In the genomic region with DNA sequence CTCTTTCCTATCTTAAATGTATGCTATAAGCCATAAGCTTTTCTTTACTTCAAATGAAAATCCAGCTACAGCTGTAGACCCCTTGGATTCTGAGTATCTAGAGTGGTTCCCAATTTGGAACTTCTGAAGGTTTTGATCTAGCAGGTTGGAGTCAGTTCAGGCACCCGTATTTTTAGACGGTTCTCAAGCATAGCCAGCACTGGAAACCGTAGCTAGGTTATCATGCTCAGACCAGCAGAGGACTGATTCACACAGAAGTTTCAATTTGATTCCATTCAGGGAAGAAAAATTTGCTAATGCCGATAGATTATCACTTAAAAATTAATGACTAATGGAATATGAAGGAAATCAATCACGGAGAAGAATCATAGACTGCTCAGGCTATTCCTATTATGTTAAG, we compare ENCODE assay signal across 16 cellular contexts. TPM values are rescaled to one million over a fixed set of nuclear protein-coding genes. Genes with fewer than 3 reads are reported as not detected.
DNase-seq lines count a peak whose midpoint lies in the region; ATAC-seq, FAIRE-seq and TF ChIP-seq lines count a peak whose summit lies in the region.
"Had no signal": no experiment of that assay in that cellular context is flagged by ENCODE, and none has a peak within 500 bp of the region (broad histone marks: within the 10 kb centered on the region; RNA-seq: fewer than 3 reads in every experiment).

No MANE protein-coding gene starts in this region.

- TF ChIP-seq POLR2A in K562 (conservative IDR thresholded peaks at IDR 0.05): no peak

- no peak overlapping the region for H3K27ac ChIP-seq in heart right ventricle
- no peak overlapping the region for H3K27ac ChIP-seq in Karpas-422 (ENCODE audit: low read length)
- no peak overlapping the region for H3K27ac ChIP-seq in K562 (ENCODE audit: extremely low read depth, low read depth, low read length)
- H3K27ac ChIP-seq: HL-60 had no signal

- H3K9me1 ChIP-seq in K562 (ENCODE audit: control insufficient read depth, insufficient read depth, low read length): no peaks in the 10 kb centered on the region

- H3K79me2 ChIP-seq in Karpas-422 (ENCODE audit: low read length) (peaks cover 100% of the 10 kb centered on the region), K562 (ENCODE audit: control insufficient read depth, insufficient read depth, low read length) (peaks cover 100% of the 10 kb centered on the region)

- H3K9ac ChIP-seq in Karpas-422 (ENCODE audit: low read length) (no peak overlapping the region), K562 (ENCODE audit: insufficient read depth in 1 of 2, low read depth in 2 of 2, low read length in 2 of 2) (0 out of 4 replicates have a peak overlapping the region, but pooled peaks of 1 of the 2 experiments have one; percentile 8)

- H3K4me3 ChIP-seq in heart right ventricle (peak overlapping the region in 6 of 10 donors; percentile 21 to 31 (median 26)), Karpas-422 (ENCODE audit: low read length) (no peak overlapping the region), K562 (no peak overlapping the region)
- H3K4me3 ChIP-seq: GM23338 had no signal

- no peak for FAIRE-seq in K562 (lab: Jason Lieb, UNC)
- FAIRE-seq: H54 had no signal

- H3K4me2 ChIP-seq in Karpas-422 (ENCODE audit: low read depth, low read length, poor library complexity, severe bottlenecking) (peak overlapping the region; percentile 7), K562 (ENCODE audit: insufficient read depth, low read length) (no peak overlapping the region)

- no peaks in the 10 kb centered on the region for H3K9me3 ChIP-seq in heart right ventricle
- no peaks in the 10 kb centered on the region for H3K9me3 ChIP-seq in Karpas-422 (ENCODE audit: low read length)
- no peaks in the 10 kb centered on the region for H3K9me3 ChIP-seq in K562 (replicated peaks; ENCODE audit: control insufficient read depth, insufficient read depth, low read depth, low read length)
- H3K9me3 ChIP-seq: BE2C had no signal

- no peak for TF ChIP-seq CTCF in heart right ventricle (IDR thresholded peaks at IDR 0.05)
- TF ChIP-seq CTCF in K562 (IDR thresholded peaks at IDR 0.05 in 2 of 3, conservative IDR thresholded peaks at IDR 0.05 in 1 of 3; ENCODE audit: insufficient read depth in 2 of 3, low read depth in 1 of 3, low read length in 3 of 3): no peak

- H3K9me2 ChIP-seq in Karpas-422 (replicated peaks; ENCODE audit: insufficient read depth, low read length): no peaks in the 10 kb centered on the region

- peak in 4 of 8 donors; percentile 48 to 55 (median 50) for ATAC-seq in heart right ventricle
- no peak for ATAC-seq in left cardiac atrium
- peak; percentile 16; the same call in 1 of the 3 replicates for ATAC-seq in K562
- ATAC-seq: GM23338, HCT116 had no signal

- in situ Hi-C loops in K562 (cut with MboI): no loop called here

- no peak overlapping the region for H2AFZ ChIP-seq in Karpas-422 (ENCODE audit: low read length)
- no peak overlapping the region for H2AFZ ChIP-seq in K562 (ENCODE audit: low read depth, low read length)
- H2AFZ ChIP-seq: GM23338 had no signal

- POLR2A ChIA-PET in K562 (lab: Yijun Ruan, JAX): interaction anchor here (0.6 to 2.1 kb wide), 5 partner anchors 12 to 236 kb away, joined by 3 to 10 read pairs (median 4); partner anchors contain the start of genes PAICS and PPAT

- H3K36me3 ChIP-seq in heart right ventricle (no peaks in the 10 kb centered on the region), Karpas-422 (ENCODE audit: insufficient read depth, low read length) (peaks cover 18% of the 10 kb centered on the region), K562 (ENCODE audit: control insufficient read depth, insufficient read depth, low read length) (peaks cover 45% of the 10 kb centered on the region; the same call in 2 of the 3 replicates)

- H4K20me1 ChIP-seq in Karpas-422 (ENCODE audit: insufficient read depth, low read depth, low read length) (peaks cover 32% of the 10 kb centered on the region), K562 (replicated peaks; ENCODE audit: control insufficient read depth, insufficient read depth, low read length) (peaks cover 16% of the 10 kb centered on the region; the same call in 1 of the 2 replicates)

- 70 to 75% methylated on average over 5 of the region's 5 CpGs for WGBS in heart right ventricle, 2 donors
- 49% methylated on average over 5 of the region's 5 CpGs for WGBS in K562 (ENCODE audit: insufficient coverage, low coverage, missing lambda C conversion rate)

- DNase-seq in heart right ventricle (no peak), left cardiac atrium (no peak), Karpas-422 (no peak), K562 (ENCODE audit: extremely low read depth in 1 of 4, low spot score in 3 of 4) (no peak), activated gamma-delta T cell (lab: John Stamatoyannopoulos, UW) (no peak), NCI-H1436 treated with DMSO at 0.1 percent for 48 hours (lab: John Stamatoyannopoulos, UW) (no peak)
- DNase-seq: ACHN, C1 segment of cervical spinal cord, COR-L47, DND-41, HFFc6 had no signal

- BruUV-seq in K562 (replicated peaks; lab: Mats Ljungman, UMichigan): no TSS peak

- intact Hi-C loops in heart right ventricle (cut with DNase I): loop anchor here (2.0 to 10.0 kb wide), 8 partner anchors 111 to 413 kb away; a partner anchor contains a TSS
- intact Hi-C loops in left cardiac atrium (cut with DNase I): loop anchor here in 1 of 2 donors (10.0 kb wide), 1 partner anchor 411 kb away; no protein-coding TSS in a partner anchor
- intact Hi-C loops in K562 (cut with micrococcal nuclease): no loop called here

- no peak for TF ChIP-seq EP300 in K562 (IDR thresholded peaks at IDR 0.05; ENCODE audit: low read length)

- no peak for TF ChIP-seq RAD21 in K562 (CRISPR knock-in tag; conservative IDR thresholded peaks at IDR 0.05 in 1 of 2, IDR thresholded peaks at IDR 0.05 in 1 of 2)

- CTCF ChIA-PET in K562 (lab: Yijun Ruan, JAX; ENCODE audit: low intra/inter-chr PET ratio): interaction anchor here (1.1 to 1.6 kb wide), 2 partner anchors 120 to 376 kb away, joined by 5 to 6 read pairs; no protein-coding TSS in a partner anchor

- H3K27me3 ChIP-seq in heart right ventricle: no peaks in the 10 kb centered on the region
- H3K27me3 ChIP-seq in Karpas-422 (ENCODE audit: low read length): no peaks in the 10 kb centered on the region
- H3K27me3 ChIP-seq in K562 (ENCODE audit: control insufficient read depth in 2 of 2, insufficient read depth in 2 of 2, low read length in 2 of 2): no peaks in the 10 kb centered on the region
- H3K27me3 ChIP-seq: BE2C had no signal

- peaks cover 0 to 5% (median 0%) of the 10 kb centered on the region in 9 donors for H3K4me1 ChIP-seq in heart right ventricle
- H3K4me1 ChIP-seq in Karpas-422 (ENCODE audit: low read length): peaks cover 77% of the 10 kb centered on the region
- peaks cover 0 to 9% of the 10 kb centered on the region in 2 experiments; a peak in 3 of 5 replicates for H3K4me1 ChIP-seq in K562 (replicated peaks in 1 of 2; ENCODE audit: control insufficient read depth in 2 of 2, insufficient read depth in 2 of 2, low read length in 2 of 2)
- H3K4me1 ChIP-seq: BE2C had no signal

RNA-seq across cellular contexts. Expression of gene PPAT, which starts 11.2 kb away (rescaled TPM):
- total RNA-seq in heart right ventricle: 1 to 10 TPM; 1.8 to 5.2 (median 3.1) TPM
- polyA plus RNA-seq in heart right ventricle: 1 to 10 TPM in 1 of 2 donors, under 1 TPM in 1; 0.66 to 2.7 TPM
- 1 to 10 TPM; 3.9 to 5.5 TPM for total RNA-seq in left cardiac atrium
- 34.1 and 44.9 TPM in 2 replicates for total RNA-seq in Karpas-422 (2014; rRNA removed; shearing (Covaris generic); ENCODE audit: low replicate concordance)
- total RNA-seq in K562 (2011; cell fraction: chromatin; rRNA removed; ENCODE audit: low replicate concordance): 16.8 and 38.4 TPM in 2 replicates
- 8.3 and 12.4 TPM in 2 replicates for total RNA-seq in K562 (2011; cell fraction: nucleolus; rRNA removed)
- 18.7 and 34.4 TPM in 2 replicates for total RNA-seq in K562 (2011; cell fraction: nucleoplasm; rRNA removed)
- total RNA-seq in K562 (2014; rRNA removed): 45.7 and 50.3 TPM in 2 replicates
- total RNA-seq in K562 (2014; rRNA removed; fragmentation: Illumina TruSeq; extraction: Trizol): 70.9 and 73.9 TPM in 2 replicates
- total RNA-seq in K562 (2015; rRNA removed; fragmentation: Illumina TruSeq; extraction: Trizol): 52.1 and 55.4 TPM in 2 replicates
- total RNA-seq in K562 (2021): 75.5 and 75.8 TPM in 2 replicates
- 59.3 and 64.8 TPM in 2 replicates for polyA plus RNA-seq in K562 (2011; rRNA removed)
- 11.1 and 20.7 TPM in 2 replicates for polyA plus RNA-seq in K562 (2011; cell fraction: cytosol; rRNA removed)
- 25.7 and 27.4 TPM in 2 replicates for polyA plus RNA-seq in K562 (2011; cell fraction: nucleus; rRNA removed)
- polyA plus RNA-seq in K562 (2012): 24.5 and 35.5 TPM in 2 replicates
- polyA plus RNA-seq in K562 (2014; fragmentation: Illumina TruSeq; extraction: Trizol): 53.3 and 57.2 TPM in 2 replicates
- 10 to 100 TPM; 49.3 to 55.5 TPM for polyA plus RNA-seq in K562 (2014; fragmentation: Nextera tagmentation; extraction: Ambion mirVana)
- polyA plus RNA-seq in K562 (2014; rRNA removed): 36.2 and 41.7 TPM in 2 replicates
- 63.7 and 64.8 TPM in 2 replicates for polyA minus RNA-seq in K562 (2011; rRNA and poly(A)+ RNA removed)
- polyA minus RNA-seq in K562 (2011; cell fraction: cytosol; rRNA and poly(A)+ RNA removed): 35.0 and 42.0 TPM in 2 replicates
- polyA minus RNA-seq in K562 (2011; cell fraction: nucleus; rRNA and poly(A)+ RNA removed): 14.9 and 27.1 TPM in 2 replicates

RNA-seq across cellular contexts. Expression of gene PAICS, which starts 11.9 kb away (rescaled TPM):
- total RNA-seq in heart right ventricle: 10 to 100 TPM; 20.2 to 32.5 (median 24.7) TPM
- 10 to 100 TPM; 14.0 to 36.9 TPM for polyA plus RNA-seq in heart right ventricle
- total RNA-seq in left cardiac atrium: 10 to 100 TPM; 21.8 to 34.6 TPM
- total RNA-seq in Karpas-422 (2014; rRNA removed; shearing (Covaris generic); ENCODE audit: low replicate concordance): 81.8 and 155 TPM in 2 replicates
- total RNA-seq in K562 (2011; cell fraction: chromatin; rRNA removed; ENCODE audit: low replicate concordance): 79.1 and 160 TPM in 2 replicates
- total RNA-seq in K562 (2011; cell fraction: nucleolus; rRNA removed): 41.7 and 48.4 TPM in 2 replicates
- 91.3 and 181 TPM in 2 replicates for total RNA-seq in K562 (2011; cell fraction: nucleoplasm; rRNA removed)
- total RNA-seq in K562 (2014; rRNA removed): 127 and 147 TPM in 2 replicates
- total RNA-seq in K562 (2014; rRNA removed; fragmentation: Illumina TruSeq; extraction: Trizol): 302 and 365 TPM in 2 replicates
- 247 and 260 TPM in 2 replicates for total RNA-seq in K562 (2015; rRNA removed; fragmentation: Illumina TruSeq; extraction: Trizol)
- 387 and 392 TPM in 2 replicates for total RNA-seq in K562 (2021)
- polyA plus RNA-seq in K562 (2011; rRNA removed): 467 and 587 TPM in 2 replicates
- polyA plus RNA-seq in K562 (2011; cell fraction: cytosol; rRNA removed): 218 and 393 TPM in 2 replicates
- polyA plus RNA-seq in K562 (2011; cell fraction: nucleus; rRNA removed): 127 and 173 TPM in 2 replicates
- polyA plus RNA-seq in K562 (2012): 209 and 259 TPM in 2 replicates
- 399 and 469 TPM in 2 replicates for polyA plus RNA-seq in K562 (2014; fragmentation: Illumina TruSeq; extraction: Trizol)
- 100 to 1,000 TPM; 385 to 490 TPM for polyA plus RNA-seq in K562 (2014; fragmentation: Nextera tagmentation; extraction: Ambion mirVana)
- polyA plus RNA-seq in K562 (2014; rRNA removed): 353 and 354 TPM in 2 replicates
- polyA minus RNA-seq in K562 (2011; rRNA and poly(A)+ RNA removed): 322 and 325 TPM in 2 replicates
- 97.4 and 119 TPM in 2 replicates for polyA minus RNA-seq in K562 (2011; cell fraction: cytosol; rRNA and poly(A)+ RNA removed)
- 63.0 and 105 TPM in 2 replicates for polyA minus RNA-seq in K562 (2011; cell fraction: nucleus; rRNA and poly(A)+ RNA removed)

RNA-seq across cellular contexts. Expression of gene AASDH, which starts 36.9 kb away (rescaled TPM):
- total RNA-seq in heart right ventricle (1 to 10 TPM; 4.8 to 8.7 (median 6.7) TPM), left cardiac atrium (1 to 10 TPM; 6.1 to 6.9 TPM), K562 (2014; rRNA removed) (7.7 and 11.1 TPM in 2 replicates), K562 (2014; rRNA removed; fragmentation: Illumina TruSeq; extraction: Trizol) (16.2 and 19.7 TPM in 2 replicates), K562 (2015; rRNA removed; fragmentation: Illumina TruSeq; extraction: Trizol) (12.6 and 13.7 TPM in 2 replicates), K562 (2021) (9.3 and 14.1 TPM in 2 replicates)
- polyA plus RNA-seq in heart right ventricle (1 to 10 TPM; 2.0 to 3.1 TPM), K562 (2011; rRNA removed) (20.3 and 25.0 TPM in 2 replicates), K562 (2014; fragmentation: Illumina TruSeq; extraction: Trizol) (11.2 and 11.4 TPM in 2 replicates), K562 (2014; fragmentation: Nextera tagmentation; extraction: Ambion mirVana) (10 to 100 TPM; 16.8 to 29.7 TPM), K562 (2014; rRNA removed) (8.6 and 8.8 TPM in 2 replicates)
- total RNA-seq in Karpas-422 (2014; rRNA removed; shearing (Covaris generic); ENCODE audit: low replicate concordance): 13.3 and 42.2 TPM in 2 replicates
- total RNA-seq in K562 (2011; cell fraction: chromatin; rRNA removed; ENCODE audit: low replicate concordance): 23.6 and 58.4 TPM in 2 replicates
- 11.5 and 13.7 TPM in 2 replicates for total RNA-seq in K562 (2011; cell fraction: nucleolus; rRNA removed)
- 23.2 and 30.4 TPM in 2 replicates for total RNA-seq in K562 (2011; cell fraction: nucleoplasm; rRNA removed)
- polyA plus RNA-seq in K562 (2011; cell fraction: cytosol; rRNA removed): 4.5 and 11.3 TPM in 2 replicates
- 14.2 and 26.2 TPM in 2 replicates for polyA plus RNA-seq in K562 (2011; cell fraction: nucleus; rRNA removed)
- polyA plus RNA-seq in K562 (2012): 6.4 and 6.5 TPM in 2 replicates
- polyA minus RNA-seq in K562 (2011; rRNA and poly(A)+ RNA removed): 40.2 and 41.6 TPM in 2 replicates
- 6.3 and 9.5 TPM in 2 replicates for polyA minus RNA-seq in K562 (2011; cell fraction: cytosol; rRNA and poly(A)+ RNA removed)
- polyA minus RNA-seq in K562 (2011; cell fraction: nucleus; rRNA and poly(A)+ RNA removed): 17.1 and 32.8 TPM in 2 replicates

RNA-seq across cellular contexts. Expression of gene SRP72, which starts 43.2 kb away (rescaled TPM):
- 10 to 100 TPM; 36.7 to 54.5 (median 41.8) TPM for total RNA-seq in heart right ventricle
- polyA plus RNA-seq in heart right ventricle: 10 to 100 TPM; 22.8 to 27.4 TPM
- 10 to 100 TPM; 38.9 to 56.7 TPM for total RNA-seq in left cardiac atrium
- 78.1 and 82.4 TPM in 2 replicates for total RNA-seq in Karpas-422 (2014; rRNA removed; shearing (Covaris generic); ENCODE audit: low replicate concordance)
- total RNA-seq in K562 (2011; cell fraction: chromatin; rRNA removed; ENCODE audit: low replicate concordance): 163 and 301 TPM in 2 replicates
- 80.3 and 81.5 TPM in 2 replicates for total RNA-seq in K562 (2011; cell fraction: nucleolus; rRNA removed)
- total RNA-seq in K562 (2011; cell fraction: nucleoplasm; rRNA removed): 140 and 145 TPM in 2 replicates
- 142 and 175 TPM in 2 replicates for total RNA-seq in K562 (2014; rRNA removed)
- 178 and 198 TPM in 2 replicates for total RNA-seq in K562 (2014; rRNA removed; fragmentation: Illumina TruSeq; extraction: Trizol)
- total RNA-seq in K562 (2015; rRNA removed; fragmentation: Illumina TruSeq; extraction: Trizol): 143 and 155 TPM in 2 replicates
- 202 and 205 TPM in 2 replicates for total RNA-seq in K562 (2021)
- 145 and 208 TPM in 2 replicates for polyA plus RNA-seq in K562 (2011; rRNA removed)
- 37.0 and 57.4 TPM in 2 replicates for polyA plus RNA-seq in K562 (2011; cell fraction: cytosol; rRNA removed)
- 76.3 and 90.4 TPM in 2 replicates for polyA plus RNA-seq in K562 (2011; cell fraction: nucleus; rRNA removed)
- 124 and 146 TPM in 2 replicates for polyA plus RNA-seq in K562 (2012)
- polyA plus RNA-seq in K562 (2014; fragmentation: Illumina TruSeq; extraction: Trizol): 185 and 311 TPM in 2 replicates
- polyA plus RNA-seq in K562 (2014; fragmentation: Nextera tagmentation; extraction: Ambion mirVana): 100 to 1,000 TPM; 300 to 341 TPM
- 96.2 and 124 TPM in 2 replicates for polyA plus RNA-seq in K562 (2014; rRNA removed)
- 595 and 707 TPM in 2 replicates for polyA minus RNA-seq in K562 (2011; rRNA and poly(A)+ RNA removed)
- polyA minus RNA-seq in K562 (2011; cell fraction: cytosol; rRNA and poly(A)+ RNA removed): 124 and 152 TPM in 2 replicates
- 88.9 and 167 TPM in 2 replicates for polyA minus RNA-seq in K562 (2011; cell fraction: nucleus; rRNA and poly(A)+ RNA removed)

Comparison
In these comparisons a context has a peak if more than half of its experiments do, and no peak if none do; other contexts are left out.
1. H3K4me3 ChIP-seq: peak in heart right ventricle (6 of 10); none in Karpas-422 (single experiment) and K562 (single experiment).